In genomic region chr15:56957812-56958406, GRCh38 we compare ENCODE assay signal across 18 cellular contexts. TPM values are rescaled to one million over a fixed set of nuclear protein-coding genes. Genes with fewer than 3 reads are reported as not detected.
A peak's percentile ranks its signal among the peaks of the same experiment; 100 is the strongest.
DNase-seq lines count a peak whose midpoint lies in the region; ATAC-seq lines count a peak whose summit lies in the region.
"Had no signal": no experiment of that assay in that cellular context is flagged by ENCODE, and none has a peak within 500 bp of the region (broad histone marks: within the 10 kb centered on the region; RNA-seq: fewer than 3 reads in every experiment).

No MANE protein-coding gene starts in this region.

- CTCF ChIA-PET in naive thymus-derived CD4-positive, alpha-beta T cell (lab: Charles Lee) = no interaction called here

- H3K9me3 Mint-ChIP-seq in naive thymus-derived CD4-positive, alpha-beta T cell = peaks cover 0 to 40% (median 13%) of the 10 kb centered on the region in 11 donors

- intact Hi-C loops in naive thymus-derived CD4-positive, alpha-beta T cell (cut with micrococcal nuclease) = loop anchor here in 1 of 2 donors (2.0 kb wide), 1 partner anchor 15 kb away; no protein-coding TSS in a partner anchor

- H3K27me3 ChIP-seq in naive thymus-derived CD4-positive, alpha-beta T cell (ENCODE audit: control insufficient read depth in 2 of 2, insufficient read depth in 2 of 2, low read length in 2 of 2) = no peaks in the 10 kb centered on the region
- H3K27me3 ChIP-seq: ascending aorta, dorsolateral prefrontal cortex, heart left ventricle had no signal

- DNase-seq in Caki2 (ENCODE audit: low read depth) (peak; percentile 8), glomerular visceral epithelial cell (ENCODE audit: extremely low spot score) (peak; percentile 36), NAMALWA (ENCODE audit: low spot score) (no peak), T-helper 17 cell (no peak)
- DNase-seq in naive thymus-derived CD4-positive, alpha-beta T cell = no peak
- DNase-seq in central memory CD4-positive, alpha-beta T cell = no peak
- DNase-seq: activated effector memory CD4-positive, alpha-beta T cell treated with Interleukin-2 at 50 U/mL for 16 hours; dorsolateral prefrontal cortex; left ventricle myocardium inferior; NCI-H187; NCI-H526 treated with DMSO at 0.1 percent for 48 hours; PC-3; psoas muscle had no signal

- peaks cover 15 to 56% (median 45%) of the 10 kb centered on the region in 7 donors for H3K4me1 Mint-ChIP-seq in naive thymus-derived CD4-positive, alpha-beta T cell
- H3K4me1 Mint-ChIP-seq in T-helper 17 cell = peaks cover 18% of the 10 kb centered on the region

- peaks cover 17% of the 10 kb centered on the region for H3K36me3 ChIP-seq in KOPT-K1 (ENCODE audit: insufficient read depth, low read length)
- no peaks in the 10 kb centered on the region for H3K36me3 ChIP-seq in naive thymus-derived CD4-positive, alpha-beta T cell (ENCODE audit: control insufficient read depth in 2 of 3, insufficient read depth in 3 of 3, low read length in 3 of 3)
- H3K36me3 ChIP-seq: ascending aorta, heart left ventricle, left ventricle myocardium inferior had no signal

- in situ Hi-C loops in Caki2 (cut with HindIII; ENCODE audit: low pct_unique_long_range_greater_than_20kb, low sequenced_read_pairs) = no loop called here

- peak overlapping the region; percentile 22 for H3K27ac ChIP-seq in KOPT-K1 (ENCODE audit: low read depth, low read length, poor library complexity, severe bottlenecking)
- H3K27ac ChIP-seq in naive thymus-derived CD4-positive, alpha-beta T cell (ENCODE audit: low read depth, low read length) = no peak overlapping the region
- H3K27ac ChIP-seq: ascending aorta, heart left ventricle, left ventricle myocardium inferior, psoas muscle had no signal

- H3K4me3 Mint-ChIP-seq in naive thymus-derived CD4-positive, alpha-beta T cell = peak overlapping the region in 9 of 10 donors; percentile 3 to 71 (median 45)
- no peak overlapping the region for H3K4me3 Mint-ChIP-seq in T-helper 17 cell
- H3K4me3 Mint-ChIP-seq: stimulated activated naive CD8-positive, alpha-beta T cell treated with anti-CD3 and anti-CD28 coated beads, Interleukin-15, Interleukin-2, amounts not matched to agents 100 ng/mL and 50 ng/mL, for 24 hours had no signal

- POLR2A ChIA-PET in naive thymus-derived CD4-positive, alpha-beta T cell (lab: Charles Lee) = interaction anchor here (0.8 kb wide), 1 partner anchor 35 kb away, joined by 3 read pairs; no protein-coding TSS in a partner anchor

- ATAC-seq in naive thymus-derived CD4-positive, alpha-beta T cell = no peak
- ATAC-seq in GM21360 (IDR thresholded peaks at IDR 0.05; ENCODE audit: unreplicated experiment) = no peak
- ATAC-seq in T-helper 17 cell = no peak
- ATAC-seq: PC-3 had no signal

- H3K27ac Mint-ChIP-seq in naive thymus-derived CD4-positive, alpha-beta T cell = peak overlapping the region in 5 of 9 donors; percentile 11 to 65 (median 35)
- no peak overlapping the region for H3K27ac Mint-ChIP-seq in T-helper 17 cell
- H3K27ac Mint-ChIP-seq: stimulated activated naive CD8-positive, alpha-beta T cell treated with anti-CD3 and anti-CD28 coated beads, Interleukin-15, Interleukin-2, amounts not matched to agents 100 ng/mL and 50 ng/mL, for 24 hours had no signal

- H3K27me3 Mint-ChIP-seq in naive thymus-derived CD4-positive, alpha-beta T cell = no peaks in the 10 kb centered on the region
- no peaks in the 10 kb centered on the region for H3K27me3 Mint-ChIP-seq in T-helper 17 cell
- H3K27me3 Mint-ChIP-seq: stimulated activated naive CD8-positive, alpha-beta T cell treated with anti-CD3 and anti-CD28 coated beads, Interleukin-15, Interleukin-2, amounts not matched to agents 100 ng/mL and 50 ng/mL, for 24 hours had no signal

- H3K4me3 ChIP-seq in naive thymus-derived CD4-positive, alpha-beta T cell (ENCODE audit: low read length) = no peak overlapping the region
- H3K4me3 ChIP-seq: ascending aorta, dorsolateral prefrontal cortex, heart left ventricle, left ventricle myocardium inferior, psoas muscle had no signal

- peaks cover 8 to 36% (median 26%) of the 10 kb centered on the region in 5 donors for H3K36me3 Mint-ChIP-seq in naive thymus-derived CD4-positive, alpha-beta T cell
- H3K36me3 Mint-ChIP-seq in T-helper 17 cell (ENCODE audit: low read depth) = no peaks in the 10 kb centered on the region

- H3K9me3 ChIP-seq in KOPT-K1 (ENCODE audit: insufficient read depth, low read length, poor library complexity, severe bottlenecking) (peaks cover 22% of the 10 kb centered on the region), T-helper 17 cell (ENCODE audit: control insufficient read depth, low read length, poor library complexity, severe bottlenecking) (no peaks in the 10 kb centered on the region)
- peaks cover 0 to 5% (median 0%) of the 10 kb centered on the region in 3 experiments for H3K9me3 ChIP-seq in naive thymus-derived CD4-positive, alpha-beta T cell (ENCODE audit: control insufficient read depth in 2 of 3, low read length in 3 of 3)

- H3K4me1 ChIP-seq in naive thymus-derived CD4-positive, alpha-beta T cell (ENCODE audit: control insufficient read depth in 2 of 2, insufficient read depth in 2 of 2, low read length in 2 of 2) = peaks cover 15 to 20% of the 10 kb centered on the region in 2 donors

RNA-seq across cellular contexts. Expression of gene TCF12, which starts 39.5 kb away (rescaled TPM):
- 17.8 and 61.2 TPM in 2 replicates for total RNA-seq in Caki2 (2014; rRNA removed; shearing (Covaris generic); ENCODE audit: low replicate concordance)
- total RNA-seq in naive thymus-derived CD4-positive, alpha-beta T cell = 10 to 100 TPM; 71.5 to 99.4 (median 84.0) TPM
- 10 to 100 TPM; 51.3 to 72.1 TPM for polyA plus RNA-seq in naive thymus-derived CD4-positive, alpha-beta T cell
- total RNA-seq in T-helper 17 cell = 10 to 100 TPM; 71.5 to 77.0 TPM

Comparison
In these comparisons a context has a peak if more than half of its experiments do, and no peak if none do; other contexts are left out.
1. DNase-seq: peak in Caki2 (single experiment) and glomerular visceral epithelial cell (single experiment); none in naive thymus-derived CD4-positive, alpha-beta T cell (0 of 9), central memory CD4-positive, alpha-beta T cell (single experiment), NAMALWA (single experiment) and T-helper 17 cell (0 of 3).